ENCODE assay signal across 17 cellular contexts in genomic region chr6:41443616-41444525, GRCh38.
DNase-seq lines count a peak whose midpoint lies in the region; ATAC-seq, FAIRE-seq and TF ChIP-seq lines count a peak whose summit lies in the region.
"Had no signal": no experiment of that assay in that cellular context is flagged by ENCODE, and none has a peak within 500 bp of the region (broad histone marks: within the 10 kb centered on the region; RNA-seq: fewer than 3 reads in every experiment).

No MANE protein-coding gene starts in this region.

- H3K4me2 ChIP-seq in OCI-LY7 (ENCODE audit: low read length): no peak overlapping the region

- intact Hi-C loops in pancreas (cut with DNase I): no loop called here
- intact Hi-C loops in vagina (cut with DNase I): no loop called here
- intact Hi-C loops in upper lobe of right lung (cut with DNase I): no loop called here
- intact Hi-C loops in activated T-helper 1 cell treated with anti-CD3 and anti-CD28 coated beads, Interleukin-12 subunit alpha, Interleukin-12 subunit beta, Interleukin-2, Interleukin-4 antibody, amounts not matched to agents 30 ng/mL and 10 ng/mL and 1 ng/mL, durations not matched to agents 14 hours and 24 hours and 36 hours (cut with micrococcal nuclease): no loop called here
- intact Hi-C loops in OCI-LY7 (cut with micrococcal nuclease; ENCODE audit: unreplicated experiment): no loop called here

- TF ChIP-seq POLR2A in vagina (IDR thresholded peaks at IDR 0.05): no peak

- no peaks in the 10 kb centered on the region for H3K9me3 Mint-ChIP-seq in activated naive CD8-positive, alpha-beta T cell (ENCODE audit: low read depth)
- H3K9me3 Mint-ChIP-seq in activated naive CD8-positive, alpha-beta T cell treated with anti-CD3 and anti-CD28 coated beads, Interleukin-2, amount 50 U/mL, for 24 hours: no peaks in the 10 kb centered on the region
- no peaks in the 10 kb centered on the region for H3K9me3 Mint-ChIP-seq in activated T-helper 1 cell treated with anti-CD3 and anti-CD28 coated beads, Interleukin-12 subunit alpha, Interleukin-12 subunit beta, Interleukin-2, Interleukin-4 antibody, amounts not matched to agents 30 ng/mL and 10 ng/mL and 1 ng/mL, durations not matched to agents 14 hours and 24 hours and 36 hours
- H3K9me3 Mint-ChIP-seq: stimulated activated naive CD8-positive, alpha-beta T cell treated with anti-CD3 and anti-CD28 coated beads, Interleukin-15, Interleukin-2, amounts not matched to agents 100 ng/mL and 50 ng/mL, for 24 hours had no signal

- H3K36me3 Mint-ChIP-seq in activated naive CD8-positive, alpha-beta T cell: no peaks in the 10 kb centered on the region
- H3K36me3 Mint-ChIP-seq in activated naive CD8-positive, alpha-beta T cell treated with anti-CD3 and anti-CD28 coated beads, Interleukin-2, amount 50 U/mL, for 24 hours (ENCODE audit: low read depth): no peaks in the 10 kb centered on the region
- H3K36me3 Mint-ChIP-seq in activated T-helper 1 cell treated with anti-CD3 and anti-CD28 coated beads, Interleukin-12 subunit alpha, Interleukin-12 subunit beta, Interleukin-2, Interleukin-4 antibody, amounts not matched to agents 30 ng/mL and 10 ng/mL and 1 ng/mL, durations not matched to agents 14 hours and 24 hours and 36 hours (ENCODE audit: low read depth): no peaks in the 10 kb centered on the region

- TF ChIP-seq CTCF in right atrium auricular region (IDR thresholded peaks at IDR 0.05): no peak
- TF ChIP-seq CTCF in pancreas (IDR thresholded peaks at IDR 0.05): no peak
- no peak for TF ChIP-seq CTCF in vagina (IDR thresholded peaks at IDR 0.05)
- no peak for TF ChIP-seq CTCF in upper lobe of right lung (IDR thresholded peaks at IDR 0.05)
- TF ChIP-seq CTCF in OCI-LY7 (conservative IDR thresholded peaks at IDR 0.05; ENCODE audit: low read length): no peak

- FAIRE-seq in pancreas (lab: Jason Lieb, UNC): no peak

- 77 to 84% methylated on average over 14 to 15 of the region's 15 CpGs for WGBS in pancreas, 2 donors

- no TSS peak for BruUV-seq in OCI-LY7 (replicated peaks; lab: Mats Ljungman, UMichigan)

- H3K9me2 ChIP-seq in OCI-LY7 (ENCODE audit: insufficient read depth, low read length): no peaks in the 10 kb centered on the region

- DNase-seq in activated naive CD8-positive, alpha-beta T cell treated with anti-CD3 and anti-CD28 coated beads, Interleukin-2, amount 50 U/mL, for 24 hours: no peak
- no peak for DNase-seq in right atrium auricular region (ENCODE audit: low spot score)
- no peak for DNase-seq in pancreas
- no peak for DNase-seq in vagina (ENCODE audit: extremely low spot score in 2 of 2)
- no peak for DNase-seq in upper lobe of right lung
- DNase-seq in activated T-helper 1 cell treated with anti-CD3 and anti-CD28 coated beads, Interleukin-12 subunit alpha, Interleukin-12 subunit beta, Interleukin-2, Interleukin-4 antibody, amounts not matched to agents 30 ng/mL and 10 ng/mL and 1 ng/mL, durations not matched to agents 14 hours and 24 hours and 36 hours (ENCODE audit: low spot score): no peak
- no peak for DNase-seq in OCI-LY7 (ENCODE audit: low spot score)
- DNase-seq: 8988T; COR-L47; NCI-H1436 treated with DMSO at 0.1 percent for 48 hours; NCI-H774; SIG-M5; stimulated activated CD4-positive, alpha-beta T cell treated with anti-CD3 and anti-CD28 coated beads, Interleukin-4, amount 100 ng/mL, for 1 hour had no signal

- H3K27me3 ChIP-seq in right atrium auricular region (no peaks in the 10 kb centered on the region), pancreas (no peaks in the 10 kb centered on the region), vagina (no peaks in the 10 kb centered on the region), upper lobe of right lung (peaks cover 4% of the 10 kb centered on the region)

- peak overlapping the region; percentile 56 to 75 for H3K27ac ChIP-seq in right atrium auricular region
- H3K27ac ChIP-seq in pancreas: no peak overlapping the region
- H3K27ac ChIP-seq in vagina: peak overlapping the region; percentile 75
- no peak overlapping the region for H3K27ac ChIP-seq in upper lobe of right lung
- H3K27ac ChIP-seq in OCI-LY7 (ENCODE audit: low read depth, low read length, poor library complexity, severe bottlenecking): no peak overlapping the region
- H3K27ac ChIP-seq: epithelial cell of prostate, VCaP had no signal

- H3K4me1 ChIP-seq in right atrium auricular region (peaks cover 0 to 18% of the 10 kb centered on the region in 2 donors), pancreas (peaks cover 0 to 5% (median 0%) of the 10 kb centered on the region in 3 donors), vagina (peaks cover 16% of the 10 kb centered on the region), upper lobe of right lung (peaks cover 13% of the 10 kb centered on the region), OCI-LY7 (ENCODE audit: insufficient read depth, low read length, poor library complexity, severe bottlenecking) (peaks cover 14% of the 10 kb centered on the region)

- H3K36me3 ChIP-seq in right atrium auricular region: no peaks in the 10 kb centered on the region
- no peaks in the 10 kb centered on the region for H3K36me3 ChIP-seq in pancreas
- H3K36me3 ChIP-seq in vagina: no peaks in the 10 kb centered on the region
- no peaks in the 10 kb centered on the region for H3K36me3 ChIP-seq in upper lobe of right lung
- no peaks in the 10 kb centered on the region for H3K36me3 ChIP-seq in OCI-LY7 (ENCODE audit: insufficient read depth, low read length)

- POLR2A ChIA-PET in OCI-LY7 (lab: Charles Lee): no interaction called here

- no peaks in the 10 kb centered on the region for H3K79me2 ChIP-seq in OCI-LY7 (ENCODE audit: insufficient read depth, low read depth, low read length)

- no peak overlapping the region for H2AFZ ChIP-seq in OCI-LY7 (ENCODE audit: low read length)

- peak overlapping the region; percentile 24 for H3K4me3 Mint-ChIP-seq in activated naive CD8-positive, alpha-beta T cell
- H3K4me3 Mint-ChIP-seq in activated naive CD8-positive, alpha-beta T cell treated with anti-CD3 and anti-CD28 coated beads, Interleukin-2, amount 50 U/mL, for 24 hours: no peak overlapping the region
- H3K4me3 Mint-ChIP-seq in activated T-helper 1 cell treated with anti-CD3 and anti-CD28 coated beads, Interleukin-12 subunit alpha, Interleukin-12 subunit beta, Interleukin-2, Interleukin-4 antibody, amounts not matched to agents 30 ng/mL and 10 ng/mL and 1 ng/mL, durations not matched to agents 14 hours and 24 hours and 36 hours: no peak overlapping the region
- H3K4me3 Mint-ChIP-seq: stimulated activated naive CD8-positive, alpha-beta T cell treated with anti-CD3 and anti-CD28 coated beads, Interleukin-15, Interleukin-2, amounts not matched to agents 100 ng/mL and 50 ng/mL, for 24 hours had no signal

- CTCF ChIA-PET in OCI-LY7 (lab: Charles Lee; ENCODE audit: unreplicated experiment): interaction anchor here (0.6 kb wide), 1 partner anchor 45 kb away, joined by 3 read pairs; no protein-coding TSS in a partner anchor

- no peak overlapping the region for H3K27ac Mint-ChIP-seq in activated naive CD8-positive, alpha-beta T cell
- no peak overlapping the region for H3K27ac Mint-ChIP-seq in activated naive CD8-positive, alpha-beta T cell treated with anti-CD3 and anti-CD28 coated beads, Interleukin-2, amount 50 U/mL, for 24 hours
- H3K27ac Mint-ChIP-seq in activated T-helper 1 cell treated with anti-CD3 and anti-CD28 coated beads, Interleukin-12 subunit alpha, Interleukin-12 subunit beta, Interleukin-2, Interleukin-4 antibody, amounts not matched to agents 30 ng/mL and 10 ng/mL and 1 ng/mL, durations not matched to agents 14 hours and 24 hours and 36 hours: no peak overlapping the region
- H3K27ac Mint-ChIP-seq: stimulated activated naive CD8-positive, alpha-beta T cell treated with anti-CD3 and anti-CD28 coated beads, Interleukin-15, Interleukin-2, amounts not matched to agents 100 ng/mL and 50 ng/mL, for 24 hours had no signal

- ATAC-seq in activated naive CD8-positive, alpha-beta T cell treated with anti-CD3 and anti-CD28 coated beads, Interleukin-2, amount 50 U/mL, for 24 hours: no peak
- ATAC-seq in pancreas (peak in 3 of 4 donors; percentile 12 to 34 (median 13)), upper lobe of right lung (no peak)

- H4K20me1 ChIP-seq in OCI-LY7 (ENCODE audit: insufficient read depth, low read length): no peaks in the 10 kb centered on the region

- peaks cover 4% of the 10 kb centered on the region for H3K27me3 Mint-ChIP-seq in activated naive CD8-positive, alpha-beta T cell
- H3K27me3 Mint-ChIP-seq in activated naive CD8-positive, alpha-beta T cell treated with anti-CD3 and anti-CD28 coated beads, Interleukin-2, amount 50 U/mL, for 24 hours: peaks cover 23% of the 10 kb centered on the region
- peaks cover 42% of the 10 kb centered on the region for H3K27me3 Mint-ChIP-seq in activated T-helper 1 cell treated with anti-CD3 and anti-CD28 coated beads, Interleukin-12 subunit alpha, Interleukin-12 subunit beta, Interleukin-2, Interleukin-4 antibody, amounts not matched to agents 30 ng/mL and 10 ng/mL and 1 ng/mL, durations not matched to agents 14 hours and 24 hours and 36 hours (ENCODE audit: insufficient read depth)

- H3K9me3 ChIP-seq in right atrium auricular region (no peaks in the 10 kb centered on the region), pancreas (no peaks in the 10 kb centered on the region), vagina (no peaks in the 10 kb centered on the region), upper lobe of right lung (no peaks in the 10 kb centered on the region), OCI-LY7 (ENCODE audit: low read length) (no peaks in the 10 kb centered on the region)

- peaks cover 44% of the 10 kb centered on the region for H3K4me1 Mint-ChIP-seq in activated naive CD8-positive, alpha-beta T cell (ENCODE audit: low read depth)
- H3K4me1 Mint-ChIP-seq in activated naive CD8-positive, alpha-beta T cell treated with anti-CD3 and anti-CD28 coated beads, Interleukin-2, amount 50 U/mL, for 24 hours: peaks cover 33% of the 10 kb centered on the region
- peaks cover 31% of the 10 kb centered on the region for H3K4me1 Mint-ChIP-seq in activated T-helper 1 cell treated with anti-CD3 and anti-CD28 coated beads, Interleukin-12 subunit alpha, Interleukin-12 subunit beta, Interleukin-2, Interleukin-4 antibody, amounts not matched to agents 30 ng/mL and 10 ng/mL and 1 ng/mL, durations not matched to agents 14 hours and 24 hours and 36 hours (ENCODE audit: low read depth)

- H3K4me3 ChIP-seq in right atrium auricular region (peak overlapping the region in 1 of 2 donors; percentile 36), pancreas (no peak overlapping the region), vagina (peak overlapping the region; percentile 2 to 34), upper lobe of right lung (no peak overlapping the region), OCI-LY7 (ENCODE audit: low read depth, low read length, poor library complexity, severe bottlenecking) (no peak overlapping the region)

Comparison
In these comparisons a context has a peak if more than half of its experiments do, and no peak if none do; other contexts are left out.
1. ATAC-seq: peak in pancreas (3 of 4); none in activated naive CD8-positive, alpha-beta T cell treated with anti-CD3 and anti-CD28 coated beads, Interleukin-2, amount 50 U/mL, for 24 hours (single experiment) and upper lobe of right lung (single experiment).
2. H3K27ac ChIP-seq: peak in right atrium auricular region (2 of 2) and vagina (single experiment); none in pancreas (0 of 4), upper lobe of right lung (single experiment) and OCI-LY7 (single experiment).
3. H3K4me3 ChIP-seq: peak in vagina (2 of 2); none in pancreas (0 of 4), upper lobe of right lung (single experiment) and OCI-LY7 (single experiment).